Comparison of ENCODE assay signal across 8 cellular contexts in genomic region chr19:16001481-16002312, GRCh38. TPM values are rescaled to one million over a fixed set of nuclear protein-coding genes. Genes with fewer than 3 reads are reported as not detected.
A peak's percentile ranks its signal among the peaks of the same experiment; 100 is the strongest.
DNase-seq lines count a peak whose midpoint lies in the region; ATAC-seq and TF ChIP-seq lines count a peak whose summit lies in the region.

No MANE protein-coding gene starts in this region.

- WGBS in testis, 2 donors, result 38 to 55% methylated on average over 11 to 12 of the region's 12 CpGs

- H3K4me3 ChIP-seq in fibroblast of villous mesenchyme (ENCODE audit: low read depth, low read length), result peak overlapping the region; percentile 57
- peak overlapping the region; percentile 28 to 56 (median 46) for H3K4me3 ChIP-seq in gastrocnemius medialis
- peak overlapping the region in 1 of 2 donors; percentile 18 for H3K4me3 ChIP-seq in testis

- peaks cover 4 to 10% of the 10 kb centered on the region in 2 donors for H3K4me1 ChIP-seq in gastrocnemius medialis
- no peaks in the 10 kb centered on the region for H3K4me1 ChIP-seq in testis

- ATAC-seq in GM18502 (IDR thresholded peaks at IDR 0.05; ENCODE audit: poor library complexity, unreplicated experiment) (peak; percentile 71), gastrocnemius medialis (peak in 1 of 2 donors; percentile 39)

- intact Hi-C loops in gastrocnemius medialis (cut with DNase I; ENCODE audit: low total_unique reads) (no loop called here), testis (cut with DNase I; ENCODE audit: low total_unique reads) (no loop called here)

- H3K36me3 ChIP-seq in gastrocnemius medialis (no peaks in the 10 kb centered on the region), testis (ENCODE audit: low read depth, missing control alignments) (no peaks in the 10 kb centered on the region)

- TF ChIP-seq CTCF in fibroblast of villous mesenchyme (IDR thresholded peaks at IDR 0.05; ENCODE audit: insufficient read depth, low read depth, low read length) (no peak), gastrocnemius medialis (IDR thresholded peaks at IDR 0.05 in 4 of 5, conservative IDR thresholded peaks at IDR 0.05 in 1 of 5) (no peak), testis (IDR thresholded peaks at IDR 0.05) (no peak)

- no peaks in the 10 kb centered on the region for H3K27me3 ChIP-seq in gastrocnemius medialis
- no peaks in the 10 kb centered on the region for H3K27me3 ChIP-seq in testis

- H3K27ac ChIP-seq in gastrocnemius medialis (no peak overlapping the region), testis (no peak overlapping the region)

- TF ChIP-seq POLR2A in gastrocnemius medialis (IDR thresholded peaks at IDR 0.05) (no peak), testis (IDR thresholded peaks at IDR 0.05) (no peak)

- in situ Hi-C loops in gastrocnemius medialis (cut with MboI; ENCODE audit: low sequenced_read_pairs in 4 of 4), result no loop called here

- peak; percentile 4 for DNase-seq in HT-29 (ENCODE audit: low spot score)
- DNase-seq in activated CD4-positive, alpha-beta T cell treated with anti-CD3 and anti-CD28 coated beads, Interleukin-2, amount 50 U/mL, for 4 hours, result peak; percentile 7 to 16
- peak; percentile 84 for DNase-seq in fibroblast of villous mesenchyme (ENCODE audit: low read depth)
- DNase-seq in gastrocnemius medialis, result no peak
- no peak for DNase-seq in NCI-H128 (lab: John Stamatoyannopoulos, UW; ENCODE audit: unreplicated experiment)
- DNase-seq in testis, result no peak
- no peak for DNase-seq in NCI-H345 treated with DMSO at 0.1 percent for 48 hours (lab: John Stamatoyannopoulos, UW; ENCODE audit: unreplicated experiment)

- H3K9me3 ChIP-seq in gastrocnemius medialis, result no peaks in the 10 kb centered on the region
- H3K9me3 ChIP-seq in testis, result no peaks in the 10 kb centered on the region

RNA-seq across cellular contexts. Expression of gene OR10H4, which starts 52.9 kb away (rescaled TPM):
- total RNA-seq in HT-29 (2014; rRNA removed; shearing (Covaris generic)), result not detected in 2 replicates
- total RNA-seq in fibroblast of villous mesenchyme, result not detected in 2 replicates
- total RNA-seq in gastrocnemius medialis, result not detected
- total RNA-seq in testis, result under 1 TPM in 1 of 2 donors, not detected in 1; 0.31 TPM
- not detected for polyA plus RNA-seq in testis (ENCODE audit: insufficient read depth, low read depth, low replicate concordance)

Comparison
In these comparisons a context has a peak if more than half of its experiments do, and no peak if none do; other contexts are left out.
1. DNase-seq: peak in HT-29 (single experiment), activated CD4-positive, alpha-beta T cell treated with anti-CD3 and anti-CD28 coated beads, Interleukin-2, amount 50 U/mL, for 4 hours (2 of 2) and fibroblast of villous mesenchyme (single experiment); none in gastrocnemius medialis (0 of 2), NCI-H128 (single experiment), testis (single experiment) and NCI-H345 treated with DMSO at 0.1 percent for 48 hours (single experiment).